In genomic region chr7:36305648-36306047, GRCh38 we compare ENCODE assay signal across 28 cellular contexts.
"Had no signal": no experiment of that assay in that cellular context is flagged by ENCODE, and none has a peak within 500 bp of the region (broad histone marks: within the 10 kb centered on the region; RNA-seq: fewer than 3 reads in every experiment).

No MANE protein-coding gene starts in this region.

- H3K4me3 ChIP-seq: K562, SJCRH30 had no signal

- DNase-seq: activated CD4-positive, alpha-beta T cell treated with anti-CD3 and anti-CD28 coated beads for 48 hours; activated CD4-positive, alpha-beta T cell treated with anti-CD3 and anti-CD28 coated beads, Interleukin-2, amount 50 U/mL, for 4 hours; activated CD4-positive, CD25-positive, alpha-beta regulatory T cell treated with anti-CD3 and anti-CD28 coated beads, Interleukin-2, amount 50 U/mL, for 72 hours; activated CD8-positive, alpha-beta T cell treated with anti-CD3 and anti-CD28 coated beads, Interleukin-2, amount 10 ng/mL, durations not matched to agents 7 days and 5 days; activated gamma-delta T cell treated with Interleukin-2 at 50 U/mL for 16 hours; activated naive CD4-positive, alpha-beta T cell treated with anti-CD3 and anti-CD28 coated beads, Interleukin-2, amount 10 ng/mL, durations not matched to agents 7 days and 5 days; activated naive CD8-positive, alpha-beta T cell treated with anti-CD3 and anti-CD28 coated beads for 36 hours; activated T-cell treated with anti-CD3 and anti-CD28 coated beads, Interleukin-2, amount 50 U/mL, for 4 hours; brain microvascular endothelial cell; Karpas-422; MM.1S; NCI-H1105; NCI-H1436; NCI-H1694 treated with DMSO at 0.1 percent for 48 hours; NCI-H2029 treated with DMSO at 0.1 percent for 48 hours; NCI-H345; NCI-H510A; NCI-H526 treated with DMSO at 0.1 percent for 48 hours; NCI-H82; OCI-M1; Right ventricle myocardium superior; SJCRH30; SK-N-SH had no signal

- ATAC-seq: activated CD8-positive, alpha-beta memory T cell treated with anti-CD3 and anti-CD28 coated beads, Interleukin-2, amount 10 ng/mL, durations not matched to agents 7 days and 5 days; activated CD8-positive, alpha-beta T cell treated with anti-CD3 and anti-CD28 coated beads, Interleukin-2, amount 10 ng/mL, durations not matched to agents 7 days and 5 days; activated T-cell treated with anti-CD3 and anti-CD28 coated beads, Interleukin-2, amount 50 U/mL, for 4 hours; K562; Panc1; WTC11 had no signal

- H3K27ac ChIP-seq: brain microvascular endothelial cell, RWPE1, SJCRH30 had no signal

- H3K9me3 ChIP-seq: SJCRH30, SK-N-SH had no signal

- H3K36me3 ChIP-seq: brain microvascular endothelial cell, SJCRH30 had no signal

- H3K27me3 ChIP-seq: brain microvascular endothelial cell, SJCRH30 had no signal
